In genomic region chr2:42046819-42047487, GRCh38 we compare ENCODE assay signal across 8 cellular contexts. TPM values are rescaled to one million over a fixed set of nuclear protein-coding genes. Genes with fewer than 3 reads are reported as not detected.
A peak's percentile ranks its signal among the peaks of the same experiment; 100 is the strongest.
DNase-seq lines count a peak whose midpoint lies in the region; ATAC-seq and TF ChIP-seq lines count a peak whose summit lies in the region.

No MANE protein-coding gene starts in this region.

- H3K4me2 ChIP-seq in GM23338 = peak overlapping the region; percentile 95

- WGBS in heart left ventricle, 4 donors = 7 to 11% (median 8%) methylated on average over 35 to 39 of the region's 39 CpGs

- H3K9me3 Mint-ChIP-seq in GM23338 = no peaks in the 10 kb centered on the region

- no peaks in the 10 kb centered on the region for H3F3A ChIP-seq in GM23338 (replicated peaks; ENCODE audit: low read depth)

- no peak for TF ChIP-seq CTCF in AG09309 (IDR thresholded peaks at IDR 0.05; ENCODE audit: control insufficient read depth, insufficient read depth, low read depth, low read length, missing control alignments)
- TF ChIP-seq CTCF in GM23338 (conservative IDR thresholded peaks at IDR 0.05; ENCODE audit: low read depth in 2 of 2) = no peak
- no peak for TF ChIP-seq CTCF in WERI-Rb-1 (IDR thresholded peaks at IDR 0.05; ENCODE audit: low read depth, low read length)
- no peak for TF ChIP-seq CTCF in heart left ventricle (IDR thresholded peaks at IDR 0.05)
- no peak for TF ChIP-seq CTCF in retinal pigment epithelial cell (conservative IDR thresholded peaks at IDR 0.05; ENCODE audit: low read depth, low read length)

- H3K4me3 ChIP-seq in AG09309 (ENCODE audit: control insufficient read depth, low read depth, low read length) (peak overlapping the region; percentile 56), GM23338 (peak overlapping the region; percentile 74), WERI-Rb-1 (ENCODE audit: low read depth, low read length) (peak overlapping the region; percentile 43), heart left ventricle (peak overlapping the region; percentile 66 to 96 (median 76)), retinal pigment epithelial cell (ENCODE audit: low read length) (peak overlapping the region; percentile 57)

- DNase-seq in AG09309 (ENCODE audit: low read depth) = no peak
- peak; percentile 91 for DNase-seq in GM23338 (ENCODE audit: low spot score)
- peak; percentile 84 for DNase-seq in WERI-Rb-1
- DNase-seq in heart left ventricle = peak in 1 of 5 donors; percentile 70
- peak; percentile 24 for DNase-seq in retinal pigment epithelial cell (ENCODE audit: low read depth)
- no peak for DNase-seq in NCI-H1048 (lab: John Stamatoyannopoulos, UW)
- DNase-seq in HPDE6-E6E7 (ENCODE audit: extremely low spot score) = no peak
- DNase-seq in activated effector memory CD4-positive, alpha-beta T cell treated with anti-CD3 and anti-CD28 coated beads, Interleukin-2, amount 50 U/mL, for 16 hours = no peak

- intact Hi-C loops in heart left ventricle (cut with DNase I) = loop anchor here in 4 of 10 donors (5.0 to 10.0 kb wide), 3 partner anchors 92 to 115 kb away; no protein-coding TSS in a partner anchor

- H2AFZ ChIP-seq in GM23338 = peak overlapping the region; percentile 66; the same call in 1 of the 2 replicates

- TF ChIP-seq POLR2A in heart left ventricle (IDR thresholded peaks at IDR 0.05) = no peak

- H4K20me1 ChIP-seq in GM23338 (replicated peaks; ENCODE audit: insufficient read depth) = no peaks in the 10 kb centered on the region

- H3K4me1 Mint-ChIP-seq in GM23338 = peaks cover 64% of the 10 kb centered on the region

- H3K4me1 ChIP-seq in GM23338 (ENCODE audit: insufficient read depth) (peaks cover 53% of the 10 kb centered on the region), heart left ventricle (peaks cover 3 to 53% (median 15%) of the 10 kb centered on the region in 12 donors)

- H3K27ac ChIP-seq in GM23338 (ENCODE audit: low read depth) (peak overlapping the region; percentile 50; the same call in 1 of the 2 replicates), WERI-Rb-1 (no peak overlapping the region), heart left ventricle (peak overlapping the region; percentile 49 to 98 (median 86))

- H3K36me3 ChIP-seq in GM23338 (ENCODE audit: insufficient read depth) = no peaks in the 10 kb centered on the region
- H3K36me3 ChIP-seq in WERI-Rb-1 = no peaks in the 10 kb centered on the region
- peaks cover 0 to 3% (median 0%) of the 10 kb centered on the region in 9 donors for H3K36me3 ChIP-seq in heart left ventricle

- peak overlapping the region; percentile 86 for H3K4me3 Mint-ChIP-seq in GM23338

- H3K27ac Mint-ChIP-seq in GM23338 = peak overlapping the region; percentile 86

- H3K27me3 Mint-ChIP-seq in GM23338 (ENCODE audit: insufficient read depth, low read depth, poor library complexity) = peaks cover 30% of the 10 kb centered on the region

- H3K9me2 ChIP-seq in GM23338 (ENCODE audit: insufficient read depth) = no peaks in the 10 kb centered on the region

- peaks cover 22% of the 10 kb centered on the region for H3K79me2 ChIP-seq in GM23338 (replicated peaks; ENCODE audit: insufficient read depth)

- H3K27me3 ChIP-seq in GM23338 (ENCODE audit: insufficient read depth) (peaks cover 16% of the 10 kb centered on the region), WERI-Rb-1 (ENCODE audit: insufficient read depth, low read depth, severe bottlenecking) (peaks cover 26% of the 10 kb centered on the region), heart left ventricle (peaks cover 0 to 39% (median 0%) of the 10 kb centered on the region in 9 donors)

- H3K36me3 Mint-ChIP-seq in GM23338 (ENCODE audit: low read depth) = peaks cover 3% of the 10 kb centered on the region; the same call in 1 of the 3 replicates

- ATAC-seq in GM23338 = peak; percentile 61
- peak in 2 of 4 donors; percentile 1 to 6 for ATAC-seq in heart left ventricle

- H3K9me3 ChIP-seq in WERI-Rb-1 (ENCODE audit: severe bottlenecking) = peaks cover 2% of the 10 kb centered on the region
- no peaks in the 10 kb centered on the region for H3K9me3 ChIP-seq in heart left ventricle

TF ChIP-seq in GM23338, 12 proteins besides CTCF, POLR2A, EP300 and RAD21 (continues in another document):
- TF ChIP-seq, protein P1, sequence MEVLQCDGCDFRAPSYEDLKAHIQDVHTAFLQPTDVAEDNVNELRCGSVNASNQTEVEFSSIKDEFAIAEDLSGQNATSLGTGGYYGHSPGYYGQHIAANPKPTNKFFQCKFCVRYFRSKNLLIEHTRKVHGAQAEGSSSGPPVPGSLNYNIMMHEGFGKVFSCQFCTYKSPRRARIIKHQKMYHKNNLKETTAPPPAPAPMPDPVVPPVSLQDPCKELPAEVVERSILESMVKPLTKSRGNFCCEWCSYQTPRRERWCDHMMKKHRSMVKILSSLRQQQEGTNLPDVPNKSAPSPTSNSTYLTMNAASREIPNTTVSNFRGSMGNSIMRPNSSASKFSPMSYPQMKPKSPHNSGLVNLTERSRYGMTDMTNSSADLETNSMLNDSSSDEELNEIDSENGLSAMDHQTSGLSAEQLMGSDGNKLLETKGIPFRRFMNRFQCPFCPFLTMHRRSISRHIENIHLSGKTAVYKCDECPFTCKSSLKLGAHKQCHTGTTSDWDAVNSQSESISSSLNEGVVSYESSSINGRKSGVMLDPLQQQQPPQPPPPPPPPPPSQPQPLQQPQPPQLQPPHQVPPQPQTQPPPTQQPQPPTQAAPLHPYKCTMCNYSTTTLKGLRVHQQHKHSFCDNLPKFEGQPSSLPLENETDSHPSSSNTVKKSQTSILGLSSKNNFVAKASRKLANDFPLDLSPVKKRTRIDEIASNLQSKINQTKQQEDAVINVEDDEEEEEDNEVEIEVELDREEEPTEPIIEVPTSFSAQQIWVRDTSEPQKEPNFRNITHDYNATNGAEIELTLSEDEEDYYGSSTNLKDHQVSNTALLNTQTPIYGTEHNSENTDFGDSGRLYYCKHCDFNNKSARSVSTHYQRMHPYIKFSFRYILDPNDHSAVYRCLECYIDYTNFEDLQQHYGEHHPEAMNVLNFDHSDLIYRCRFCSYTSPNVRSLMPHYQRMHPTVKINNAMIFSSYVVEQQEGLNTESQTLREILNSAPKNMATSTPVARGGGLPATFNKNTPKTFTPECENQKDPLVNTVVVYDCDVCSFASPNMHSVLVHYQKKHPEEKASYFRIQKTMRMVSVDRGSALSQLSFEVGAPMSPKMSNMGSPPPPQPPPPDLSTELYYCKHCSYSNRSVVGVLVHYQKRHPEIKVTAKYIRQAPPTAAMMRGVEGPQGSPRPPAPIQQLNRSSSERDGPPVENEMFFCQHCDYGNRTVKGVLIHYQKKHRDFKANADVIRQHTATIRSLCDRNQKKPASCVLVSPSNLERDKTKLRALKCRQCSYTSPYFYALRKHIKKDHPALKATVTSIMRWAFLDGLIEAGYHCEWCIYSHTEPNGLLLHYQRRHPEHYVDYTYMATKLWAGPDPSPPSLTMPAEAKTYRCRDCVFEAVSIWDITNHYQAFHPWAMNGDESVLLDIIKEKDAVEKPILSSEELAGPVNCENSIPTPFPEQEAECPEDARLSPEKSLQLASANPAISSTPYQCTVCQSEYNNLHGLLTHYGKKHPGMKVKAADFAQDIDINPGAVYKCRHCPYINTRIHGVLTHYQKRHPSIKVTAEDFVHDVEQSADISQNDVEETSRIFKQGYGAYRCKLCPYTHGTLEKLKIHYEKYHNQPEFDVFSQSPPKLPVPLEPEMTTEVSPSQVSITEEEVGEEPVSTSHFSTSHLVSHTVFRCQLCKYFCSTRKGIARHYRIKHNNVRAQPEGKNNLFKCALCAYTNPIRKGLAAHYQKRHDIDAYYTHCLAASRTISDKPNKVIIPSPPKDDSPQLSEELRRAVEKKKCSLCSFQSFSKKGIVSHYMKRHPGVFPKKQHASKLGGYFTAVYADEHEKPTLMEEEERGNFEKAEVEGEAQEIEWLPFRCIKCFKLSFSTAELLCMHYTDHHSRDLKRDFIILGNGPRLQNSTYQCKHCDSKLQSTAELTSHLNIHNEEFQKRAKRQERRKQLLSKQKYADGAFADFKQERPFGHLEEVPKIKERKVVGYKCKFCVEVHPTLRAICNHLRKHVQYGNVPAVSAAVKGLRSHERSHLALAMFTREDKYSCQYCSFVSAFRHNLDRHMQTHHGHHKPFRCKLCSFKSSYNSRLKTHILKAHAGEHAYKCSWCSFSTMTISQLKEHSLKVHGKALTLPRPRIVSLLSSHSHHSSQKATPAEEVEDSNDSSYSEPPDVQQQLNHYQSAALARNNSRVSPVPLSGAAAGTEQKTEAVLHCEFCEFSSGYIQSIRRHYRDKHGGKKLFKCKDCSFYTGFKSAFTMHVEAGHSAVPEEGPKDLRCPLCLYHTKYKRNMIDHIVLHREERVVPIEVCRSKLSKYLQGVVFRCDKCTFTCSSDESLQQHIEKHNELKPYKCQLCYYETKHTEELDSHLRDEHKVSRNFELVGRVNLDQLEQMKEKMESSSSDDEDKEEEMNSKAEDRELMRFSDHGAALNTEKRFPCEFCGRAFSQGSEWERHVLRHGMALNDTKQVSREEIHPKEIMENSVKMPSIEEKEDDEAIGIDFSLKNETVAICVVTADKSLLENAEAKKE (CRISPR knock-in tag; IDR thresholded peaks at IDR 0.05) = peak; percentile 11; the same call in 1 of the 2 replicates
- TF ChIP-seq POLR2AphosphoS5 (IDR thresholded peaks at IDR 0.05; ENCODE audit: low read depth) (peak; percentile 54), CREB1 (CRISPR knock-in tag; IDR thresholded peaks at IDR 0.05; ENCODE audit: low read depth) (peak; percentile 57), NANOG (IDR thresholded peaks at IDR 0.05; ENCODE audit: borderline replicate concordance) (peak; percentile 22; the same call in 1 of the 2 replicates), ZNF114 (CRISPR knock-in tag; IDR thresholded peaks at IDR 0.05) (no peak), EZH2phosphoT487 (IDR thresholded peaks at IDR 0.05; ENCODE audit: unreplicated experiment) (no peak), ZNF331 (CRISPR knock-in tag; IDR thresholded peaks at IDR 0.05; ENCODE audit: low read depth) (no peak)

RNA-seq across cellular contexts. Expression of gene PKDCC, which starts 0.9 kb away (rescaled TPM):
- 32.8 and 44.8 TPM in 2 replicates for total RNA-seq in GM23338 (2014; rRNA removed; shearing (Covaris generic))
- polyA plus RNA-seq in GM23338 (2016; fragmentation: Nextera tagmentation; extraction: Ambion mirVana) (7.0 and 9.3 TPM in 2 replicates), heart left ventricle (10 to 100 TPM; 62.4 to 84.2 TPM)
- total RNA-seq in heart left ventricle = 100 to 1,000 TPM in 1 of 9 donors, 10 to 100 TPM in 8; 22.7 to 124 (median 53.0) TPM

Comparison
In these comparisons a context has a peak if more than half of its experiments do, and no peak if none do; other contexts are left out.
1. DNase-seq: peak in GM23338 (single experiment), WERI-Rb-1 (single experiment) and retinal pigment epithelial cell (single experiment); none in AG09309 (single experiment), NCI-H1048 (single experiment), HPDE6-E6E7 (single experiment) and activated effector memory CD4-positive, alpha-beta T cell treated with anti-CD3 and anti-CD28 coated beads, Interleukin-2, amount 50 U/mL, for 16 hours (single experiment).
2. Peak in every context shown above with its lines, with median percentiles within 50 percentile points of each other: H3K4me3 ChIP-seq.